ENCODE assay signal across 10 cellular contexts in the genomic region with DNA sequence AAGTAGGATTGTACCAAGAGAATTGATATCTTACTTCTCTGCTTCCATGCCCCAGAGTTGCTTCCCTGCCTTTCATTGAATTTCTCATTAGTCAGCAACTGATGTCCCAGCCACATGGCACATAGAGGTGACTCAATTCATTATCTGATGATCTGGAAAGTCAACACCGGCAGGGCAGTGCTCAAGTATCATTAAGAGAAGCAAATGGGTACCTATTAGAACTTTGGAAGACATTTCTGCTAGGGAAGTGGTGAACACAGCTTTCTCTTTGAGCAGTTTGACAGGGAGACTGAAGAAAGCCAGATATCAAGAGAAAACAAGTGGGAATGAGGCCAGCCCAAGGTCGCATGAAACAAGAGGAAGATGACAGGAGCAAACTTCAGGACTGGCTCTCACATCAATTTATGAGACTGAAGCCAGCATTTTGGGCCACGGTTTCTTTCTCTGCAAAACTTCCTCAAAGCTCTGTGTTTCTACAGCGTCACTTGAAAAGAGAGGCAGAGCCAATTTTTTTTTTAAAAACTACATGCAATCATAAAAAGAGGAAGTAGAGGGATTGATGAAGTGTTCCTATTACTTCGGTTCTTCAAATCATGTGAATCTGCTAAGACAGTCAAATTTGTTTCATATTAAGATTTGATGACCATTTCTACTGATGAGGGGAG.
DNase-seq lines count a peak whose midpoint lies in the region; ATAC-seq and TF ChIP-seq lines count a peak whose summit lies in the region.
"Had no signal": no experiment of that assay in that cellular context is flagged by ENCODE, and none has a peak within 500 bp of the region (broad histone marks: within the 10 kb centered on the region; RNA-seq: fewer than 3 reads in every experiment).

No MANE protein-coding gene starts in this region.

- peaks cover 13% of the 10 kb centered on the region for H3K4me1 Mint-ChIP-seq in activated naive CD8-positive, alpha-beta T cell treated with anti-CD3 and anti-CD28 coated beads, Interleukin-2, amount 10 ng/mL, durations not matched to agents 7 days and 5 days
- peaks cover 15 to 22% (median 18%) of the 10 kb centered on the region in 3 donors for H3K4me1 Mint-ChIP-seq in naive B cell
- peaks cover 25% of the 10 kb centered on the region for H3K4me1 Mint-ChIP-seq in T-helper 2 cell treated with Interferon-gamma antibody and Interleukin-4, amounts not matched to agents 5 μg/mL and 100 μg/mL, for 36 hours (ENCODE audit: low read depth)

- H3K27ac ChIP-seq in esophagus squamous epithelium = peak overlapping the region in 2 of 4 donors; percentile 25 to 33
- H3K27ac ChIP-seq: uterus had no signal

- H3K27ac Mint-ChIP-seq in activated naive CD8-positive, alpha-beta T cell treated with anti-CD3 and anti-CD28 coated beads, Interleukin-2, amount 10 ng/mL, durations not matched to agents 7 days and 5 days = peak overlapping the region; percentile 42
- peak overlapping the region; percentile 67 to 96 (median 90) for H3K27ac Mint-ChIP-seq in naive B cell
- H3K27ac Mint-ChIP-seq in T-helper 2 cell treated with Interferon-gamma antibody and Interleukin-4, amounts not matched to agents 5 μg/mL and 100 μg/mL, for 36 hours = no peak overlapping the region

- intact Hi-C loops in esophagus squamous epithelium (cut with DNase I) = no loop called here

- DNase-seq in GDM1 (lab: John Stamatoyannopoulos, UW) = peak; percentile 22
- peak; percentile 32 for DNase-seq in NAMALWA (ENCODE audit: low spot score)
- DNase-seq in activated naive CD8-positive, alpha-beta T cell treated with anti-CD3 and anti-CD28 coated beads, Interleukin-2, amount 10 ng/mL, durations not matched to agents 7 days and 5 days = no peak
- peak; percentile 63 for DNase-seq in naive B cell
- no peak for DNase-seq in esophagus squamous epithelium (lab: John Stamatoyannopoulos, UW)
- no peak for DNase-seq in T-helper 2 cell treated with Interferon-gamma antibody and Interleukin-4, amounts not matched to agents 5 μg/mL and 100 μg/mL, for 36 hours (ENCODE audit: low spot score)
- DNase-seq: stimulated activated CD4-positive, alpha-beta T cell treated with anti-CD3 and anti-CD28 coated beads, Interleukin-2, amount 100 ng/mL, for 48 hours; uterus had no signal

- 34 to 40% methylated on average over 4 to 5 of the region's 5 CpGs for WGBS in esophagus squamous epithelium, 2 donors

- peaks cover under 1% of the 10 kb centered on the region for H3K36me3 Mint-ChIP-seq in activated naive CD8-positive, alpha-beta T cell treated with anti-CD3 and anti-CD28 coated beads, Interleukin-2, amount 10 ng/mL, durations not matched to agents 7 days and 5 days
- H3K36me3 Mint-ChIP-seq in naive B cell = no peaks in the 10 kb centered on the region
- H3K36me3 Mint-ChIP-seq in T-helper 2 cell treated with Interferon-gamma antibody and Interleukin-4, amounts not matched to agents 5 μg/mL and 100 μg/mL, for 36 hours (ENCODE audit: low read depth) = peaks cover 2% of the 10 kb centered on the region

- no peaks in the 10 kb centered on the region for H3K27me3 Mint-ChIP-seq in activated naive CD8-positive, alpha-beta T cell treated with anti-CD3 and anti-CD28 coated beads, Interleukin-2, amount 10 ng/mL, durations not matched to agents 7 days and 5 days
- peaks cover 0 to 7% (median 0%) of the 10 kb centered on the region in 3 donors for H3K27me3 Mint-ChIP-seq in naive B cell
- H3K27me3 Mint-ChIP-seq in T-helper 2 cell treated with Interferon-gamma antibody and Interleukin-4, amounts not matched to agents 5 μg/mL and 100 μg/mL, for 36 hours (ENCODE audit: low read depth) = peaks cover 7% of the 10 kb centered on the region

- no peaks in the 10 kb centered on the region for H3K9me3 Mint-ChIP-seq in activated naive CD8-positive, alpha-beta T cell treated with anti-CD3 and anti-CD28 coated beads, Interleukin-2, amount 10 ng/mL, durations not matched to agents 7 days and 5 days
- peaks cover 0 to 4% (median 0%) of the 10 kb centered on the region in 7 donors for H3K9me3 Mint-ChIP-seq in naive B cell
- no peaks in the 10 kb centered on the region for H3K9me3 Mint-ChIP-seq in T-helper 2 cell treated with Interferon-gamma antibody and Interleukin-4, amounts not matched to agents 5 μg/mL and 100 μg/mL, for 36 hours

- no peak for TF ChIP-seq POLR2A in esophagus squamous epithelium (IDR thresholded peaks at IDR 0.05)

- no peaks in the 10 kb centered on the region for H3K36me3 ChIP-seq in esophagus squamous epithelium
- H3K36me3 ChIP-seq: uterus had no signal

- no peaks in the 10 kb centered on the region for H3K27me3 ChIP-seq in esophagus squamous epithelium
- H3K27me3 ChIP-seq: uterus had no signal

- H3K4me3 ChIP-seq in esophagus squamous epithelium = no peak overlapping the region
- H3K4me3 ChIP-seq: uterus had no signal

- no peaks in the 10 kb centered on the region for H3K9me3 ChIP-seq in esophagus squamous epithelium
- H3K9me3 ChIP-seq: uterus had no signal

- peaks cover 0 to 5% (median 0%) of the 10 kb centered on the region in 3 donors for H3K4me1 ChIP-seq in esophagus squamous epithelium
- H3K4me1 ChIP-seq: uterus had no signal

- ATAC-seq in activated naive CD8-positive, alpha-beta T cell treated with anti-CD3 and anti-CD28 coated beads, Interleukin-2, amount 10 ng/mL, durations not matched to agents 7 days and 5 days (ENCODE audit: low read depth) = no peak
- ATAC-seq in naive B cell (ENCODE audit: low read depth in 2 of 2) = peak; percentile 92 to 93
- no peak for ATAC-seq in GM21786 (IDR thresholded peaks at IDR 0.05; ENCODE audit: unreplicated experiment)
- ATAC-seq in HG03442 (IDR thresholded peaks at IDR 0.05; ENCODE audit: unreplicated experiment) = no peak

- POLR2A ChIA-PET in activated naive CD8-positive, alpha-beta T cell treated with anti-CD3 and anti-CD28 coated beads, Interleukin-2, amount 10 ng/mL, durations not matched to agents 7 days and 5 days (lab: Charles Lee) = no interaction called here

- peak overlapping the region; percentile 31 for H3K4me3 Mint-ChIP-seq in activated naive CD8-positive, alpha-beta T cell treated with anti-CD3 and anti-CD28 coated beads, Interleukin-2, amount 10 ng/mL, durations not matched to agents 7 days and 5 days
- H3K4me3 Mint-ChIP-seq in naive B cell = peak overlapping the region; percentile 2 to 85 (median 54)
- H3K4me3 Mint-ChIP-seq in T-helper 2 cell treated with Interferon-gamma antibody and Interleukin-4, amounts not matched to agents 5 μg/mL and 100 μg/mL, for 36 hours = no peak overlapping the region

- TF ChIP-seq CTCF in esophagus squamous epithelium (IDR thresholded peaks at IDR 0.05) = no peak

Comparison
In these comparisons a context has a peak if more than half of its experiments do, and no peak if none do; other contexts are left out.
1. DNase-seq: peak in GDM1 (single experiment), NAMALWA (single experiment) and naive B cell (single experiment); none in activated naive CD8-positive, alpha-beta T cell treated with anti-CD3 and anti-CD28 coated beads, Interleukin-2, amount 10 ng/mL, durations not matched to agents 7 days and 5 days (single experiment), esophagus squamous epithelium (single experiment) and T-helper 2 cell treated with Interferon-gamma antibody and Interleukin-4, amounts not matched to agents 5 μg/mL and 100 μg/mL, for 36 hours (single experiment).
2. ATAC-seq: peak in naive B cell (2 of 2); none in activated naive CD8-positive, alpha-beta T cell treated with anti-CD3 and anti-CD28 coated beads, Interleukin-2, amount 10 ng/mL, durations not matched to agents 7 days and 5 days (single experiment), GM21786 (single experiment) and HG03442 (single experiment).